ENCODE assay signal across 15 cellular contexts in genomic region chr1:205191127-205191577, GRCh38. TPM values are rescaled to one million over a fixed set of nuclear protein-coding genes. Genes with fewer than 3 reads are reported as not detected.
DNase-seq lines count a peak whose midpoint lies in the region; ATAC-seq, FAIRE-seq and TF ChIP-seq lines count a peak whose summit lies in the region.
"Had no signal": no experiment of that assay in that cellular context is flagged by ENCODE, and none has a peak within 500 bp of the region (broad histone marks: within the 10 kb centered on the region; RNA-seq: fewer than 3 reads in every experiment).

No MANE protein-coding gene starts in this region.

- no peak for TF ChIP-seq EP300 in A549 (IDR thresholded peaks at IDR 0.05)

- 41% methylated on average over 6 of the region's 6 CpGs for WGBS in A549 (ENCODE audit: missing lambda C conversion rate)
- WGBS in liver, result 34% methylated on average over 6 of the region's 6 CpGs

- H3K9me3 ChIP-seq in A549 (no peaks in the 10 kb centered on the region), liver (ENCODE audit: control insufficient read depth in 4 of 4, low read length in 3 of 4) (no peaks in the 10 kb centered on the region)
- H3K9me3 ChIP-seq: prostate gland had no signal

- in situ Hi-C loops in GM13976 (cut with MboI; ENCODE audit: low sequenced_read_pairs, unreplicated experiment), result no loop called here

- CTCF ChIA-PET in A549 (lab: Yijun Ruan, JAX), result interaction anchor here (0.9 to 1.7 kb wide), 2 partner anchors 39 to 70 kb away, joined by 3 to 4 read pairs; partner anchors contain the start of gene RBBP5

- TF ChIP-seq CTCF in A549 (IDR thresholded peaks at IDR 0.05), result no peak
- TF ChIP-seq CTCF in epithelial cell of proximal tubule (conservative IDR thresholded peaks at IDR 0.05; ENCODE audit: low read depth, low read length), result no peak
- no peak for TF ChIP-seq CTCF in liver (IDR thresholded peaks at IDR 0.05; ENCODE audit: low read depth, low read length, missing input control)
- TF ChIP-seq CTCF in GM13976 (IDR thresholded peaks at IDR 0.05; ENCODE audit: borderline replicate concordance, control extremely low read depth, extremely low read depth, insufficient read depth, missing control alignments), result no peak

- no peak for DNase-seq in A549 (ENCODE audit: low read depth in 1 of 2, low spot score in 1 of 2)
- DNase-seq in HCEC 1CT, result peak; percentile 20
- DNase-seq in epithelial cell of proximal tubule (ENCODE audit: low read depth), result no peak
- DNase-seq in stimulated activated CD4-positive, alpha-beta T cell treated with anti-CD3 and anti-CD28 coated beads, Interleukin-4, amount 100 ng/mL, for 4 hours, result no peak
- DNase-seq in GM13976 (ENCODE audit: low spot score), result no peak
- DNase-seq: activated CD8-positive, alpha-beta memory T cell treated with anti-CD3 and anti-CD28 coated beads, Interleukin-2, amount 50 U/mL, for 4 hours; effector CD4-positive, alpha-beta T cell; mesendoderm; NCI-H1436; stimulated activated CD4-positive, alpha-beta T cell treated with anti-CD3 and anti-CD28 coated beads, Interleukin-2, amount 100 ng/mL, for 24 hours had no signal

- peak overlapping the region in 1 of 2 experiments; percentile 14; a peak in 1 of 6 replicates for H3K27ac ChIP-seq in A549
- H3K27ac ChIP-seq in liver (ENCODE audit: low read depth in 1 of 2, low read length in 2 of 2), result no peak overlapping the region
- H3K27ac ChIP-seq: prostate gland, VCaP had no signal

- H3K27me3 ChIP-seq in liver (ENCODE audit: control insufficient read depth in 4 of 4, insufficient read depth in 4 of 4, low read length in 3 of 4), result no peaks in the 10 kb centered on the region

- H3K4me1 ChIP-seq in A549, result peaks cover 23% of the 10 kb centered on the region
- H3K4me1 ChIP-seq in liver (ENCODE audit: control insufficient read depth in 4 of 4, insufficient read depth in 4 of 4, low read length in 3 of 4), result peaks cover 4 to 19% (median 10%) of the 10 kb centered on the region in 4 donors
- H3K4me1 ChIP-seq: prostate gland had no signal

- H3K4me2 ChIP-seq in A549, result peak overlapping the region; percentile 57

- TF ChIP-seq RAD21 in A549 (conservative IDR thresholded peaks at IDR 0.05 in 1 of 2, IDR thresholded peaks at IDR 0.05 in 1 of 2), result no peak
- peak; percentile 30 to 32 for TF ChIP-seq RAD21 in liver (IDR thresholded peaks at IDR 0.05)

- H3K4me3 ChIP-seq in A549 (no peak overlapping the region), epithelial cell of proximal tubule (ENCODE audit: low read depth, low read length) (peak overlapping the region; percentile 14), liver (ENCODE audit: low read depth in 1 of 3, low read length in 3 of 3) (peak overlapping the region in 2 of 3 donors; percentile 4 to 6)
- H3K4me3 ChIP-seq: prostate gland had no signal

- H3K9ac ChIP-seq in liver (ENCODE audit: low read depth in 1 of 2, low read length in 2 of 2), result no peak overlapping the region

- POLR2A ChIA-PET in A549 (lab: Yijun Ruan, JAX), result interaction anchor here (0.7 kb wide), 1 partner anchor 20 kb away, joined by 3 read pairs; no protein-coding TSS in a partner anchor

- peak in 1 of 2 experiments; percentile 53; a peak in 4 of 6 replicates for ATAC-seq in A549
- no peak for ATAC-seq in GM18870 (IDR thresholded peaks at IDR 0.05; ENCODE audit: unreplicated experiment)
- ATAC-seq in HG02588 (IDR thresholded peaks at IDR 0.05; ENCODE audit: unreplicated experiment), result no peak

- no peaks in the 10 kb centered on the region for H3K36me3 ChIP-seq in liver (ENCODE audit: control insufficient read depth in 4 of 4, insufficient read depth in 3 of 4, low read depth in 1 of 4, low read length in 3 of 4)
- H3K36me3 ChIP-seq: prostate gland had no signal

- FAIRE-seq in A549 (lab: Jason Lieb, UNC), result no peak

- no peak for TF ChIP-seq POLR2A in A549 (IDR thresholded peaks at IDR 0.05; ENCODE audit: low read length)

TF ChIP-seq in A549, 52 proteins besides CTCF, POLR2A, EP300 and RAD21:
- TF ChIP-seq EHF (CRISPR knock-in tag; IDR thresholded peaks at IDR 0.05) (no peak), GATA3 (IDR thresholded peaks at IDR 0.05; ENCODE audit: borderline replicate concordance) (no peak), HOXA7 (CRISPR knock-in tag; IDR thresholded peaks at IDR 0.05) (no peak), KDM5A (IDR thresholded peaks at IDR 0.05) (no peak), MAFK (IDR thresholded peaks at IDR 0.05; ENCODE audit: partially characterized antibody) (no peak), NR3C1 (IDR thresholded peaks at IDR 0.05) (no peak), FOSL2 (IDR thresholded peaks at IDR 0.05) (no peak), FOSL2 (CRISPR knock-in tag; IDR thresholded peaks at IDR 0.05) (no peak), BHLHE40 (IDR thresholded peaks at IDR 0.05; ENCODE audit: low read depth, low read length) (no peak), CBX8 (IDR thresholded peaks at IDR 0.05) (no peak), NFE2L2 (conservative IDR thresholded peaks at IDR 0.05; ENCODE audit: low read length) (no peak), CHD2 (IDR thresholded peaks at IDR 0.05; ENCODE audit: low read length, partially characterized antibody) (no peak), ZSCAN20 (CRISPR knock-in tag; IDR thresholded peaks at IDR 0.05) (no peak), E2F6 (IDR thresholded peaks at IDR 0.05; ENCODE audit: borderline replicate concordance, low read depth) (no peak), SMC3 (IDR thresholded peaks at IDR 0.05) (no peak), ZFP36 (IDR thresholded peaks at IDR 0.05; ENCODE audit: borderline replicate concordance, partially characterized antibody) (no peak), ZC3H11A (IDR thresholded peaks at IDR 0.05) (no peak), FOSB (CRISPR knock-in tag; IDR thresholded peaks at IDR 0.05) (no peak), MAZ (IDR thresholded peaks at IDR 0.05; ENCODE audit: borderline replicate concordance, low read depth, low read length) (no peak), KDM1A (IDR thresholded peaks at IDR 0.05; ENCODE audit: low read depth) (no peak), ZNF302 (CRISPR knock-in tag; IDR thresholded peaks at IDR 0.05) (no peak)

TF ChIP-seq in liver, 16 proteins besides CTCF, POLR2A, EP300 and RAD21 (continues in another document):
- TF ChIP-seq RXRA (IDR thresholded peaks at IDR 0.05) (peak; percentile 34 to 58), FOXA1 (IDR thresholded peaks at IDR 0.05) (no peak), NR2F2 (IDR thresholded peaks at IDR 0.05) (no peak), YY1 (IDR thresholded peaks at IDR 0.05) (peak; percentile 93), TAF1 (conservative IDR thresholded peaks at IDR 0.05) (no peak), SP1 (IDR thresholded peaks at IDR 0.05) (peak; percentile 64), REST (IDR thresholded peaks at IDR 0.05) (peak; percentile 70)

RNA-seq across cellular contexts. Expression of gene DSTYK, which starts 20.4 kb away (rescaled TPM):
- 8.5 and 9.0 TPM in 2 replicates for polyA plus RNA-seq in A549 (2011; rRNA removed)
- polyA plus RNA-seq in A549 (2012; cell fraction: cytosol; rRNA removed), result 2.5 and 3.1 TPM in 2 replicates
- polyA plus RNA-seq in A549 (2012; cell fraction: nucleus; rRNA removed), result 1.6 and 2.0 TPM in 2 replicates
- 8.5 to 8.7 TPM (median 8.6 TPM) in 3 replicates for polyA plus RNA-seq in A549 (2017; fragmentation: RNase III; extraction: RNeasy Plus Mini Kit Qiagen cat#74134 plus additional on column Dnase treatment)
- polyA minus RNA-seq in A549 (2011; rRNA and poly(A)+ RNA removed), result 10.2 and 10.9 TPM in 2 replicates
- 5.8 and 6.4 TPM in 2 replicates for total RNA-seq in epithelial cell of proximal tubule
- 1 to 10 TPM; 4.1 to 9.9 TPM for total RNA-seq in liver
- polyA plus RNA-seq in liver, result 1 to 10 TPM; 1.5 to 1.9 TPM

RNA-seq across cellular contexts. Expression of gene TMCC2, which starts 36.6 kb away (rescaled TPM):
- 1.6 and 1.7 TPM in 2 replicates for polyA plus RNA-seq in A549 (2011; rRNA removed)
- polyA plus RNA-seq in A549 (2012; cell fraction: cytosol; rRNA removed), result 3.3 and 3.8 TPM in 2 replicates
- polyA plus RNA-seq in A549 (2012; cell fraction: nucleus; rRNA removed), result 4.6 and 5.4 TPM in 2 replicates
- 2.9 to 3.7 TPM (median 3.2 TPM) in 3 replicates for polyA plus RNA-seq in A549 (2017; fragmentation: RNase III; extraction: RNeasy Plus Mini Kit Qiagen cat#74134 plus additional on column Dnase treatment)
- polyA minus RNA-seq in A549 (2011; rRNA and poly(A)+ RNA removed), result 2.6 and 3.4 TPM in 2 replicates
- 4.4 and 5.0 TPM in 2 replicates for total RNA-seq in epithelial cell of proximal tubule
- 100 to 1,000 TPM in 1 of 2 donors, under 1 TPM in 1; 0.25 to 452 TPM for total RNA-seq in liver
- polyA plus RNA-seq in liver, result under 1 TPM; 0.06 to 0.17 TPM
